12 cellular contexts compared by ENCODE assay signal in genomic region chr4:54433686-54434085, GRCh38.
DNase-seq lines count a peak whose midpoint lies in the region; ATAC-seq and TF ChIP-seq lines count a peak whose summit lies in the region.
"Had no signal": no experiment of that assay in that cellular context is flagged by ENCODE, and none has a peak within 500 bp of the region (broad histone marks: within the 10 kb centered on the region; RNA-seq: fewer than 3 reads in every experiment).

No MANE protein-coding gene starts in this region.

- no peak overlapping the region for H3K4me3 Mint-ChIP-seq in progenitor cell of endocrine pancreas (ENCODE audit: low read depth)
- H3K4me3 Mint-ChIP-seq: T-cell had no signal

- H3K36me3 ChIP-seq in esophagus squamous epithelium: no peaks in the 10 kb centered on the region
- no peaks in the 10 kb centered on the region for H3K36me3 ChIP-seq in aorta (ENCODE audit: control insufficient read depth in 1 of 2, insufficient read depth in 2 of 2, low read length in 1 of 2)
- H3K36me3 ChIP-seq: ovary had no signal

- TF ChIP-seq CTCF in GM12873 (IDR thresholded peaks at IDR 0.05; ENCODE audit: insufficient read depth, low read depth, low read length, missing control alignments): peak; percentile 58
- TF ChIP-seq CTCF in esophagus squamous epithelium (IDR thresholded peaks at IDR 0.05): peak in 4 of 6 experiments; percentile 6 to 56 (median 20)
- TF ChIP-seq CTCF in progenitor cell of endocrine pancreas (IDR thresholded peaks at IDR 0.05; ENCODE audit: unreplicated experiment): peak; percentile 43

- 58 to 64% methylated on average over 3 of the region's 3 CpGs for WGBS in esophagus squamous epithelium, 2 donors
- WGBS in aorta, 2 donors: 40 to 41% methylated on average over 3 of the region's 3 CpGs

- H3K4me3 ChIP-seq in esophagus squamous epithelium (no peak overlapping the region), aorta (ENCODE audit: low read length in 2 of 2) (no peak overlapping the region)
- H3K4me3 ChIP-seq: ovary had no signal

- no peaks in the 10 kb centered on the region for H3K9me3 ChIP-seq in esophagus squamous epithelium
- no peaks in the 10 kb centered on the region for H3K9me3 ChIP-seq in aorta (ENCODE audit: control insufficient read depth, low read length)
- H3K9me3 ChIP-seq: ovary had no signal

- H3K27me3 Mint-ChIP-seq in progenitor cell of endocrine pancreas: no peaks in the 10 kb centered on the region

- intact Hi-C loops in esophagus squamous epithelium (cut with DNase I) (no loop called here), aorta (cut with DNase I) (loop anchor here in 1 of 2 donors (2.0 kb wide), 1 partner anchor 111 kb away; no protein-coding TSS in a partner anchor)

- DNase-seq in NCI-H69 (lab: John Stamatoyannopoulos, UW): peak; percentile 0
- DNase-seq in esophagus squamous epithelium (lab: John Stamatoyannopoulos, UW): no peak
- no peak for DNase-seq in progenitor cell of endocrine pancreas (ENCODE audit: low spot score, unreplicated experiment)
- DNase-seq in activated T-cell treated with anti-CD3 and anti-CD28 coated beads for 4 hours: no peak
- no peak for DNase-seq in activated naive CD4-positive, alpha-beta T cell treated with Interleukin-2 at 50 U/mL for 16 hours
- DNase-seq in aorta: no peak
- DNase-seq: activated effector memory CD4-positive, alpha-beta T cell treated with anti-CD3 and anti-CD28 coated beads, Interleukin-2, amount 50 U/mL, for 16 hours; NCI-H1436 treated with DMSO at 0.1 percent for 48 hours; ovary; T-cell had no signal

- no peak for ATAC-seq in aorta (ENCODE audit: low FRiP score)
- ATAC-seq: esophagus mucosa, T-cell had no signal

- H3K4me1 Mint-ChIP-seq in progenitor cell of endocrine pancreas (ENCODE audit: low read depth): peaks cover 7% of the 10 kb centered on the region
- H3K4me1 Mint-ChIP-seq: T-cell had no signal

- no peaks in the 10 kb centered on the region for H3K9me3 Mint-ChIP-seq in progenitor cell of endocrine pancreas (ENCODE audit: low read depth)

- no peak for TF ChIP-seq POLR2A in esophagus squamous epithelium (IDR thresholded peaks at IDR 0.05)

- no peaks in the 10 kb centered on the region for H3K4me1 ChIP-seq in esophagus squamous epithelium
- no peaks in the 10 kb centered on the region for H3K4me1 ChIP-seq in aorta (ENCODE audit: control insufficient read depth in 1 of 2, insufficient read depth in 2 of 2, low read length in 2 of 2)

- no peaks in the 10 kb centered on the region for H3K36me3 Mint-ChIP-seq in progenitor cell of endocrine pancreas (ENCODE audit: insufficient read depth)
- H3K36me3 Mint-ChIP-seq: T-cell had no signal

- peaks cover 0 to 3% (median 0%) of the 10 kb centered on the region in 4 donors for H3K27me3 ChIP-seq in esophagus squamous epithelium
- no peaks in the 10 kb centered on the region for H3K27me3 ChIP-seq in aorta (ENCODE audit: control insufficient read depth in 1 of 2, insufficient read depth in 2 of 2, low read length in 1 of 2)
- H3K27me3 ChIP-seq: ovary had no signal

- H3K27ac Mint-ChIP-seq in progenitor cell of endocrine pancreas: no peak overlapping the region
- H3K27ac Mint-ChIP-seq: T-cell had no signal

- H3K27ac ChIP-seq in esophagus squamous epithelium (no peak overlapping the region), aorta (ENCODE audit: low read depth in 1 of 2, low read length in 2 of 2) (no peak overlapping the region)
- H3K27ac ChIP-seq: ovary had no signal
